ENCODE assay signal across 17 cellular contexts in genomic region chr22:19412934-19413333, GRCh38. TPM values are rescaled to one million over a fixed set of nuclear protein-coding genes. Genes with fewer than 3 reads are reported as not detected.
DNase-seq lines count a peak whose midpoint lies in the region; ATAC-seq and TF ChIP-seq lines count a peak whose summit lies in the region.
"Had no signal": no experiment of that assay in that cellular context is flagged by ENCODE, and none has a peak within 500 bp of the region (broad histone marks: within the 10 kb centered on the region; RNA-seq: fewer than 3 reads in every experiment).

No MANE protein-coding gene starts in this region.

- no peak for DNase-seq in activated T-cell treated with anti-CD3 and anti-CD28 coated beads, Interleukin-2, amount 50 U/mL, for 24 hours
- no peak for DNase-seq in activated T-cell treated with anti-CD3 and anti-CD28 coated beads, Interleukin-2, amount 50 U/mL, for 1 hour
- DNase-seq in stimulated activated effector memory CD8-positive, alpha-beta T cell treated with anti-CD3 and anti-CD28 coated beads, Interleukin-12 subunit alpha, Interleukin-12 subunit beta, amount 100 ng/mL, for 72 hours (ENCODE audit: low spot score in 2 of 2), result no peak
- DNase-seq in globus pallidus (ENCODE audit: low spot score) (no peak), NCI-H345 treated with DMSO at 0.1 percent for 48 hours (lab: John Stamatoyannopoulos, UW; ENCODE audit: unreplicated experiment) (no peak)
- DNase-seq: ACHN; activated effector memory CD4-positive, alpha-beta T cell treated with Interleukin-2 at 50 U/mL for 16 hours; BE2C; DMS53; kidney; NCI-H2029 treated with DMSO at 0.1 percent for 48 hours; NCI-H226; NCI-H774; trophoblast cell had no signal

- H3K9me3 Mint-ChIP-seq in activated T-cell treated with anti-CD3 and anti-CD28 coated beads, Interleukin-2, amount 50 U/mL, for 24 hours, result no peaks in the 10 kb centered on the region
- H3K9me3 Mint-ChIP-seq in IgD-negative memory B cell, result no peaks in the 10 kb centered on the region
- peaks cover 0 to 7% (median 3%) of the 10 kb centered on the region in 5 experiments for H3K9me3 Mint-ChIP-seq in brain
- H3K9me3 Mint-ChIP-seq in stimulated activated effector memory CD8-positive, alpha-beta T cell treated with anti-CD3 and anti-CD28 coated beads, Interleukin-12 subunit alpha, Interleukin-12 subunit beta, amount 100 ng/mL, for 72 hours, result no peaks in the 10 kb centered on the region

- H3K36me3 Mint-ChIP-seq in activated T-cell treated with anti-CD3 and anti-CD28 coated beads, Interleukin-2, amount 50 U/mL, for 24 hours (ENCODE audit: low read depth), result peaks cover 61% of the 10 kb centered on the region
- H3K36me3 Mint-ChIP-seq in IgD-negative memory B cell (peaks cover 6% of the 10 kb centered on the region), brain (peaks cover 41% of the 10 kb centered on the region)
- H3K36me3 Mint-ChIP-seq in stimulated activated effector memory CD8-positive, alpha-beta T cell treated with anti-CD3 and anti-CD28 coated beads, Interleukin-12 subunit alpha, Interleukin-12 subunit beta, amount 100 ng/mL, for 72 hours, result peaks cover 44% of the 10 kb centered on the region

- peak overlapping the region; percentile 9 for H3K27ac Mint-ChIP-seq in activated T-cell treated with anti-CD3 and anti-CD28 coated beads, Interleukin-2, amount 50 U/mL, for 24 hours
- H3K27ac Mint-ChIP-seq in IgD-negative memory B cell (peak overlapping the region in 2 of 3 donors; percentile 36 to 41), brain (peak overlapping the region; percentile 0 to 88 (median 67))
- H3K27ac Mint-ChIP-seq in stimulated activated effector memory CD8-positive, alpha-beta T cell treated with anti-CD3 and anti-CD28 coated beads, Interleukin-12 subunit alpha, Interleukin-12 subunit beta, amount 100 ng/mL, for 72 hours, result peak overlapping the region; percentile 75

- H3K4me3 Mint-ChIP-seq in activated T-cell treated with anti-CD3 and anti-CD28 coated beads, Interleukin-2, amount 50 U/mL, for 24 hours, result no peak overlapping the region
- H3K4me3 Mint-ChIP-seq in IgD-negative memory B cell, result no peak overlapping the region
- peak overlapping the region in 1 of 5 experiments; percentile 12 for H3K4me3 Mint-ChIP-seq in brain
- H3K4me3 Mint-ChIP-seq in stimulated activated effector memory CD8-positive, alpha-beta T cell treated with anti-CD3 and anti-CD28 coated beads, Interleukin-12 subunit alpha, Interleukin-12 subunit beta, amount 100 ng/mL, for 72 hours, result no peak overlapping the region

- no peak for TF ChIP-seq CTCF in brain (conservative IDR thresholded peaks at IDR 0.05)

- no peaks in the 10 kb centered on the region for H3K27me3 Mint-ChIP-seq in activated T-cell treated with anti-CD3 and anti-CD28 coated beads, Interleukin-2, amount 50 U/mL, for 24 hours
- H3K27me3 Mint-ChIP-seq in IgD-negative memory B cell (no peaks in the 10 kb centered on the region), brain (no peaks in the 10 kb centered on the region)

- peak; percentile 46 for ATAC-seq in stimulated activated effector memory CD8-positive, alpha-beta T cell treated with anti-CD3 and anti-CD28 coated beads, Interleukin-12 subunit alpha, Interleukin-12 subunit beta, amount 100 ng/mL, for 72 hours
- no peak for ATAC-seq in HG03521 (IDR thresholded peaks at IDR 0.05; ENCODE audit: unreplicated experiment)

- H3K4me1 Mint-ChIP-seq in activated T-cell treated with anti-CD3 and anti-CD28 coated beads, Interleukin-2, amount 50 U/mL, for 24 hours (ENCODE audit: low read depth), result peaks cover 26% of the 10 kb centered on the region
- H3K4me1 Mint-ChIP-seq in IgD-negative memory B cell, result peaks cover 5 to 17% (median 13%) of the 10 kb centered on the region in 3 donors
- peaks cover 16% of the 10 kb centered on the region for H3K4me1 Mint-ChIP-seq in brain
- peaks cover 46% of the 10 kb centered on the region for H3K4me1 Mint-ChIP-seq in stimulated activated effector memory CD8-positive, alpha-beta T cell treated with anti-CD3 and anti-CD28 coated beads, Interleukin-12 subunit alpha, Interleukin-12 subunit beta, amount 100 ng/mL, for 72 hours

RNA-seq across cellular contexts. Expression of gene HIRA, which starts 18.6 kb away (rescaled TPM):
- polyA plus RNA-seq in IgD-negative memory B cell (6.3 TPM), brain (ENCODE audit: insufficient read depth, low read depth, low replicate concordance) (25.7 TPM)

RNA-seq across cellular contexts. Expression of gene MRPL40, which starts 19.4 kb away (rescaled TPM):
- 75.6 TPM for polyA plus RNA-seq in IgD-negative memory B cell
- 25.4 TPM for polyA plus RNA-seq in brain (ENCODE audit: insufficient read depth, low read depth, low replicate concordance)

RNA-seq across cellular contexts. Expression of gene C22orf39, which starts 34.6 kb away (rescaled TPM):
- 49.6 TPM for polyA plus RNA-seq in IgD-negative memory B cell
- 60.8 TPM for polyA plus RNA-seq in brain (ENCODE audit: insufficient read depth, low read depth, low replicate concordance)

Comparison
In these comparisons a context has a peak if more than half of its experiments do, and no peak if none do; other contexts are left out.
1. H3K27ac Mint-ChIP-seq: peak in every context shown above with its lines; median percentile 75 in stimulated activated effector memory CD8-positive, alpha-beta T cell treated with anti-CD3 and anti-CD28 coated beads, Interleukin-12 subunit alpha, Interleukin-12 subunit beta, amount 100 ng/mL, for 72 hours; 67 in brain; 38 in IgD-negative memory B cell; 9 in activated T-cell treated with anti-CD3 and anti-CD28 coated beads, Interleukin-2, amount 50 U/mL, for 24 hours.